Comparison of ENCODE assay signal across 20 cellular contexts in genomic region chr10:1608408-1609037, GRCh38.
DNase-seq lines count a peak whose midpoint lies in the region; ATAC-seq and TF ChIP-seq lines count a peak whose summit lies in the region.
"Had no signal": no experiment of that assay in that cellular context is flagged by ENCODE, and none has a peak within 500 bp of the region (broad histone marks: within the 10 kb centered on the region; RNA-seq: fewer than 3 reads in every experiment).

No MANE protein-coding gene starts in this region.

- peak overlapping the region; percentile 29 for H3K4me2 ChIP-seq in mesendoderm (ENCODE audit: low read length)
- H3K4me2 ChIP-seq: SK-N-SH had no signal

- no peak overlapping the region for H3K18ac ChIP-seq in mesendoderm (ENCODE audit: low read length)

- peaks cover 13 to 16% of the 10 kb centered on the region in 2 donors for H3K4me1 Mint-ChIP-seq in stimulated activated naive B cell treated with anti-CD40 and anti-IgM and Interleukin-4, amounts not matched to agents 10 μg/mL and 1 μg/mL and 100 μg/mL, for 72 hours

- no peak overlapping the region for H3K27ac ChIP-seq in foreskin keratinocyte
- H3K27ac ChIP-seq in mesendoderm (ENCODE audit: low read depth, low read length), result no peak overlapping the region
- H3K27ac ChIP-seq in brain microvascular endothelial cell, result no peak overlapping the region
- H3K27ac ChIP-seq: 22Rv1, HL-60 had no signal

- H3K79me2 ChIP-seq in mesendoderm (ENCODE audit: control insufficient read depth, insufficient read depth, low read length), result no peaks in the 10 kb centered on the region

- H3K23ac ChIP-seq in mesendoderm (ENCODE audit: low read length), result no peak overlapping the region

- DNase-seq in NCI-H146 (lab: John Stamatoyannopoulos, UW) (peak; percentile 48), NCI-H146 treated with DMSO at 0.1 percent for 48 hours (lab: John Stamatoyannopoulos, UW; ENCODE audit: unreplicated experiment) (no peak), foreskin keratinocyte (no peak), mesendoderm (peak; percentile 48), KG1 (lab: John Stamatoyannopoulos, UW) (no peak), brain microvascular endothelial cell (no peak)
- no peak for DNase-seq in stimulated activated naive B cell treated with anti-CD40 and anti-IgM and Interleukin-4, amounts not matched to agents 10 μg/mL and 1 μg/mL and 100 μg/mL, for 72 hours
- DNase-seq: activated CD4-positive, CD25-positive, alpha-beta regulatory T cell treated with anti-CD3 and anti-CD28 coated beads, Interleukin-2, amount 50 U/mL, for 72 hours; activated T-cell treated with anti-CD3 and anti-CD28 coated beads, Interleukin-2, amount 50 U/mL, for 72 hours; BE2C; left cardiac atrium; MV-4-11; NCI-H2029; SK-N-SH; stimulated activated CD4-positive, alpha-beta T cell treated with anti-CD3 and anti-CD28 coated beads, Interleukin-2, amount 100 ng/mL, for 24 hours; T-helper 9 cell had no signal

- TF ChIP-seq CTCF in foreskin keratinocyte (conservative IDR thresholded peaks at IDR 0.05) (no peak), brain microvascular endothelial cell (IDR thresholded peaks at IDR 0.05; ENCODE audit: low read depth, low read length, missing control alignments) (no peak)

- H3K36me3 Mint-ChIP-seq in stimulated activated naive B cell treated with anti-CD40 and anti-IgM and Interleukin-4, amounts not matched to agents 10 μg/mL and 1 μg/mL and 100 μg/mL, for 72 hours, result no peaks in the 10 kb centered on the region
- H3K36me3 Mint-ChIP-seq: activated naive CD4-positive, alpha-beta T cell treated with anti-CD3 and anti-CD28 coated beads, Interleukin-2, amount 50 U/mL, for 72 hours had no signal

- H3K4me1 ChIP-seq in foreskin keratinocyte (no peaks in the 10 kb centered on the region), mesendoderm (ENCODE audit: control insufficient read depth, low read depth, low read length) (no peaks in the 10 kb centered on the region)
- H3K4me1 ChIP-seq: BE2C had no signal

- H2BK120ac ChIP-seq in mesendoderm (ENCODE audit: low read depth, low read length), result no peak overlapping the region

- H3K56ac ChIP-seq in mesendoderm (ENCODE audit: low read length), result no peak overlapping the region

- H3K4me3 ChIP-seq in mesendoderm (ENCODE audit: low read length) (no peak overlapping the region), brain microvascular endothelial cell (ENCODE audit: low read depth, low read length) (no peak overlapping the region)

- peak; percentile 25 for ATAC-seq in foreskin keratinocyte
- ATAC-seq in stimulated activated naive B cell treated with anti-CD40 and anti-IgM and Interleukin-4, amounts not matched to agents 10 μg/mL and 1 μg/mL and 100 μg/mL, for 72 hours (replicated peaks), result no peak
- no peak for ATAC-seq in GM18870 (IDR thresholded peaks at IDR 0.05; ENCODE audit: unreplicated experiment)
- ATAC-seq: activated naive CD4-positive, alpha-beta T cell treated with anti-CD3 and anti-CD28 coated beads, Interleukin-2, amount 50 U/mL, for 72 hours; activated T-cell treated with anti-CD3 and anti-CD28 coated beads, Interleukin-2, amount 50 U/mL, for 72 hours; left cardiac atrium had no signal

- H4K8ac ChIP-seq in mesendoderm (ENCODE audit: low read depth, low read length), result no peak overlapping the region

- no peak overlapping the region for H4K5ac ChIP-seq in mesendoderm (ENCODE audit: low read length)

- H3K36me3 ChIP-seq in mesendoderm (ENCODE audit: control insufficient read depth, insufficient read depth, low read length) (no peaks in the 10 kb centered on the region), brain microvascular endothelial cell (replicated peaks) (no peaks in the 10 kb centered on the region)
- H3K36me3 ChIP-seq: BE2C had no signal

- peak overlapping the region; percentile 5 for H3K9ac ChIP-seq in mesendoderm (ENCODE audit: low read length)
- H3K9ac ChIP-seq: SK-N-SH had no signal

- in situ Hi-C loops in brain microvascular endothelial cell (cut with HindIII; ENCODE audit: low pct_ligation_motif_present, low sequenced_read_pairs), result no loop called here

- peaks cover 3% of the 10 kb centered on the region for H3K27me3 ChIP-seq in foreskin keratinocyte
- H3K27me3 ChIP-seq in mesendoderm (ENCODE audit: insufficient read depth, low read length, poor library complexity), result no peaks in the 10 kb centered on the region
- no peaks in the 10 kb centered on the region for H3K27me3 ChIP-seq in brain microvascular endothelial cell (replicated peaks)

- H3K79me1 ChIP-seq in mesendoderm (ENCODE audit: low read length), result no peaks in the 10 kb centered on the region

- H3K27me3 Mint-ChIP-seq in stimulated activated naive B cell treated with anti-CD40 and anti-IgM and Interleukin-4, amounts not matched to agents 10 μg/mL and 1 μg/mL and 100 μg/mL, for 72 hours, result peaks cover 54 to 65% of the 10 kb centered on the region in 2 donors

- no peak overlapping the region for H2BK15ac ChIP-seq in mesendoderm (replicated peaks; ENCODE audit: low read depth)

- peak overlapping the region; percentile 11 for H2AK5ac ChIP-seq in mesendoderm (ENCODE audit: low read length)

- H3K9me3 Mint-ChIP-seq in stimulated activated naive B cell treated with anti-CD40 and anti-IgM and Interleukin-4, amounts not matched to agents 10 μg/mL and 1 μg/mL and 100 μg/mL, for 72 hours, result no peaks in the 10 kb centered on the region
- H3K9me3 Mint-ChIP-seq: activated naive CD4-positive, alpha-beta T cell treated with anti-CD3 and anti-CD28 coated beads, Interleukin-2, amount 50 U/mL, for 72 hours; activated T-cell treated with anti-CD3 and anti-CD28 coated beads, Interleukin-2, amount 50 U/mL, for 72 hours had no signal

- no peak overlapping the region for H2BK5ac ChIP-seq in mesendoderm (ENCODE audit: low read length)

- no peak overlapping the region for H3K4ac ChIP-seq in mesendoderm (ENCODE audit: low read depth, low read length)

- H3K27ac Mint-ChIP-seq in stimulated activated naive B cell treated with anti-CD40 and anti-IgM and Interleukin-4, amounts not matched to agents 10 μg/mL and 1 μg/mL and 100 μg/mL, for 72 hours, result no peak overlapping the region
- H3K27ac Mint-ChIP-seq: activated T-cell treated with anti-CD3 and anti-CD28 coated beads, Interleukin-2, amount 50 U/mL, for 72 hours had no signal

- H3K4me3 Mint-ChIP-seq in stimulated activated naive B cell treated with anti-CD40 and anti-IgM and Interleukin-4, amounts not matched to agents 10 μg/mL and 1 μg/mL and 100 μg/mL, for 72 hours, result peak overlapping the region; percentile 46 to 52
- H3K4me3 Mint-ChIP-seq: activated T-cell treated with anti-CD3 and anti-CD28 coated beads, Interleukin-2, amount 50 U/mL, for 72 hours had no signal

- 81% methylated on average over 1 of the region's 10 CpGs for WGBS in mesendoderm (ENCODE audit: extremely low coverage, insufficient coverage, low lambda C conversion rate)

Comparison
In these comparisons a context has a peak if more than half of its experiments do, and no peak if none do; other contexts are left out.
1. DNase-seq: peak in NCI-H146 (single experiment) and mesendoderm (single experiment); none in NCI-H146 treated with DMSO at 0.1 percent for 48 hours (single experiment), foreskin keratinocyte (0 of 2), stimulated activated naive B cell treated with anti-CD40 and anti-IgM and Interleukin-4, amounts not matched to agents 10 μg/mL and 1 μg/mL and 100 μg/mL, for 72 hours (single experiment), KG1 (single experiment) and brain microvascular endothelial cell (single experiment).